8 cellular contexts compared by ENCODE assay signal in the genomic region with DNA sequence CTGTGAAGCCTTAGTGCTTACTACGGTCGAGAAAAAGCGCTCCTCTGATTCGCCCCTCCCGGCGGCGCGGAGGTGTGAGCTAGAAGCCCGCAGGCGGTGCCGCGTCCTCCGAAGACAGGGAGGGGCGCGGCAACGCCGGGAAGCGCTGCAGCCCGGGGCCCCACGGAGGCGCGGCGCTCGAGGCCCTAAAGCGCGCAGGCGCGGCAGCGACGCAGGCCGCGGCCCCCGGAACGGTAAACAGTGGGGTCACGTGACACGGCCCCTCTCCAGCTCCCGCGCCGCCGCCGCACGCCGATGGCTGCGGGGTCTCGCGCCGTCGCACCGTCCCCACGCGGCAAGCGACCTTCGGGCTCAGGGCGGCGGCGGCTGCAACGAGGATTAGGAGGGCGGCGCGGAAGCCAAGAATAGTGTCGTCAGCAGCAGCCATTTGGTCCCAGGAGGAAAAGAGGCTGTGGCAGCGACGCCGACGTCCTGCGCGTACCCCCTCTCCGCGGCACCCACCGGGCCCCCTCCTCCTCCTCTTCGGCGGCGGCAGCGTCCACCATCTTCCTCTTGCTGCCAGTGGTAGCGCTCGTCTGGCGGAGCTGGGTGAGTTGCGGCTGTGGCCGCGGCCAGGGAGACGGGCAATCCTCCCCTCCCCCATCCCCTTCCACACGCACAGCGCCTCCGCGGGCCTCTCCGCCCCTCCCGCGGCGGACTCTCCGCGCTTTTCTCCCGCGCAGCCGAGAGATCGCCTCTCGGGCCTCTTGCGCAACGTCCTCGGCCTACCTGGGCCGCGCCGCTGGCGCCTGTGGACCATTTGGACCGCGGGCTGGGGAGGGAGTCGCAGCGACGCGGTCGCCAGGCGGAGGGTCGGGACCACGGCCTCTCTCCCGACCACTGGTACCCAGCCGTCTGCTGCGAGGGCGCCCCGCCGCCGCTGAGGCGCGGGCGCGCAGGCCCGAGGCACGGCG. TPM values are rescaled to one million over a fixed set of nuclear protein-coding genes. Genes with fewer than 3 reads are reported as not detected.
DNase-seq lines count a peak whose midpoint lies in the region; ATAC-seq, FAIRE-seq and TF ChIP-seq lines count a peak whose summit lies in the region.

A gene with protein sequence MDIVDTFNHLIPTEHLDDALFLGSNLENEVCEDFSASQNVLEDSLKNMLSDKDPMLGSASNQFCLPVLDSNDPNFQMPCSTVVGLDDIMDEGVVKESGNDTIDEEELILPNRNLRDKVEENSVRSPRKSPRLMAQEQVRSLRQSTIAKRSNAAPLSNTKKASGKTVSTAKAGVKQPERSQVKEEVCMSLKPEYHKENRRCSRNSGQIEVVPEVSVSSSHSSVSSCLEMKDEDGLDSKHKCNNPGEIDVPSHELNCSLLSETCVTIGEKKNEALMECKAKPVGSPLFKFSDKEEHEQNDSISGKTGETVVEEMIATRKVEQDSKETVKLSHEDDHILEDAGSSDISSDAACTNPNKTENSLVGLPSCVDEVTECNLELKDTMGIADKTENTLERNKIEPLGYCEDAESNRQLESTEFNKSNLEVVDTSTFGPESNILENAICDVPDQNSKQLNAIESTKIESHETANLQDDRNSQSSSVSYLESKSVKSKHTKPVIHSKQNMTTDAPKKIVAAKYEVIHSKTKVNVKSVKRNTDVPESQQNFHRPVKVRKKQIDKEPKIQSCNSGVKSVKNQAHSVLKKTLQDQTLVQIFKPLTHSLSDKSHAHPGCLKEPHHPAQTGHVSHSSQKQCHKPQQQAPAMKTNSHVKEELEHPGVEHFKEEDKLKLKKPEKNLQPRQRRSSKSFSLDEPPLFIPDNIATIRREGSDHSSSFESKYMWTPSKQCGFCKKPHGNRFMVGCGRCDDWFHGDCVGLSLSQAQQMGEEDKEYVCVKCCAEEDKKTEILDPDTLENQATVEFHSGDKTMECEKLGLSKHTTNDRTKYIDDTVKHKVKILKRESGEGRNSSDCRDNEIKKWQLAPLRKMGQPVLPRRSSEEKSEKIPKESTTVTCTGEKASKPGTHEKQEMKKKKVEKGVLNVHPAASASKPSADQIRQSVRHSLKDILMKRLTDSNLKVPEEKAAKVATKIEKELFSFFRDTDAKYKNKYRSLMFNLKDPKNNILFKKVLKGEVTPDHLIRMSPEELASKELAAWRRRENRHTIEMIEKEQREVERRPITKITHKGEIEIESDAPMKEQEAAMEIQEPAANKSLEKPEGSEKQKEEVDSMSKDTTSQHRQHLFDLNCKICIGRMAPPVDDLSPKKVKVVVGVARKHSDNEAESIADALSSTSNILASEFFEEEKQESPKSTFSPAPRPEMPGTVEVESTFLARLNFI (N-terminal part only) (plus strand): TSS at position 240 of the 953 bp plus-strand sequence. CDS start 10,750 bp downstream, outside the sequence.

- peak; percentile 27 for FAIRE-seq in H54 (lab: Jason Lieb, UNC)

- peak; percentile 93 for DNase-seq in ELR (ENCODE audit: low read depth)
- DNase-seq in H54 (ENCODE audit: insufficient read length, low spot score), result peak; percentile 73
- DNase-seq in RWPE2 (ENCODE audit: low spot score), result peak; percentile 88
- DNase-seq in activated T-helper 2 cell treated with anti-CD3 and anti-CD28 coated beads, Interferon-gamma antibody, Interleukin-2, Interleukin-4, amounts not matched to agents 10 μg/mL and 5 μg/mL and 100 μg/mL, durations not matched to agents 14 hours and 24 hours and 36 hours (ENCODE audit: low spot score), result peak; percentile 88
- DNase-seq in fibroblast of mammary gland (ENCODE audit: low read depth), result peak; percentile 83
- DNase-seq in natural killer cell, result peak; percentile 85
- peak; percentile 89 for DNase-seq in stimulated activated naive CD4-positive, alpha-beta T cell treated with Interleukin-2 at 50 U/mL for 16 hours (lab: John Stamatoyannopoulos, UW)

- TF ChIP-seq CTCF in Loucy (conservative IDR thresholded peaks at IDR 0.05; ENCODE audit: low read length) (no peak), RWPE2 (IDR thresholded peaks at IDR 0.05; ENCODE audit: poor library complexity, severe bottlenecking) (peak; percentile 27), fibroblast of mammary gland (conservative IDR thresholded peaks at IDR 0.05; ENCODE audit: control insufficient read depth, insufficient read depth, low read depth, low read length) (no peak), natural killer cell (IDR thresholded peaks at IDR 0.05) (no peak)

- H3K4me2 ChIP-seq in Loucy (ENCODE audit: low read depth, low read length, poor library complexity, severe bottlenecking), result peak within 1 kb of the TSS; percentile 96

- H3K4me3 Mint-ChIP-seq in activated T-helper 2 cell treated with anti-CD3 and anti-CD28 coated beads, Interferon-gamma antibody, Interleukin-2, Interleukin-4, amounts not matched to agents 10 μg/mL and 5 μg/mL and 100 μg/mL, durations not matched to agents 14 hours and 24 hours and 36 hours (ENCODE audit: low read depth), result peak within 1 kb of the TSS; percentile 100
- peak within 1 kb of the TSS; percentile 99 for H3K4me3 Mint-ChIP-seq in natural killer cell

- H3K4me3 ChIP-seq in Loucy (ENCODE audit: low read length, poor library complexity, severe bottlenecking), result peak within 1 kb of the TSS; percentile 90
- peak within 1 kb of the TSS; percentile 83 for H3K4me3 ChIP-seq in RWPE2 (ENCODE audit: severe bottlenecking)
- H3K4me3 ChIP-seq in fibroblast of mammary gland (ENCODE audit: control insufficient read depth, low read depth, low read length), result peak within 1 kb of the TSS; percentile 87

- ATAC-seq in RWPE2 (ENCODE audit: low read depth) (peak; percentile 83), natural killer cell (peak; percentile 86 to 94 (median 86))

- H3K27me3 Mint-ChIP-seq in activated T-helper 2 cell treated with anti-CD3 and anti-CD28 coated beads, Interferon-gamma antibody, Interleukin-2, Interleukin-4, amounts not matched to agents 10 μg/mL and 5 μg/mL and 100 μg/mL, durations not matched to agents 14 hours and 24 hours and 36 hours (ENCODE audit: low read depth), result peaks cover under 1% of the 10 kb centered on the region
- peaks cover 4 to 8% of the 10 kb centered on the region in 2 donors for H3K27me3 Mint-ChIP-seq in natural killer cell (ENCODE audit: low read depth in 2 of 2)

- H4K20me1 ChIP-seq in Loucy (ENCODE audit: insufficient read depth, low read length, poor library complexity, severe bottlenecking), result peaks cover 46% of the 10 kb centered on the region

- H3K9me3 ChIP-seq in Loucy (ENCODE audit: insufficient read depth, low read depth, low read length) (no peaks in the 10 kb centered on the region), RWPE2 (ENCODE audit: severe bottlenecking) (no peaks in the 10 kb centered on the region)

- intact Hi-C loops in activated T-helper 2 cell treated with anti-CD3 and anti-CD28 coated beads, Interferon-gamma antibody, Interleukin-2, Interleukin-4, amounts not matched to agents 10 μg/mL and 5 μg/mL and 100 μg/mL, durations not matched to agents 14 hours and 24 hours and 36 hours (cut with micrococcal nuclease), result loop anchor here (1.0 to 5.0 kb wide), 4 partner anchors 38 to 109 kb away; a partner anchor contains a TSS
- intact Hi-C loops in natural killer cell (cut with micrococcal nuclease), result loop anchor here (1.0 to 5.0 kb wide), 2 partner anchors 46 to 64 kb away; a partner anchor contains a TSS

- peaks cover 40% of the 10 kb centered on the region for H3K4me1 Mint-ChIP-seq in activated T-helper 2 cell treated with anti-CD3 and anti-CD28 coated beads, Interferon-gamma antibody, Interleukin-2, Interleukin-4, amounts not matched to agents 10 μg/mL and 5 μg/mL and 100 μg/mL, durations not matched to agents 14 hours and 24 hours and 36 hours (ENCODE audit: low read depth)
- H3K4me1 Mint-ChIP-seq in natural killer cell, result peaks cover 48 to 55% of the 10 kb centered on the region in 2 donors

- peaks cover 9% of the 10 kb centered on the region for H3K36me3 Mint-ChIP-seq in activated T-helper 2 cell treated with anti-CD3 and anti-CD28 coated beads, Interferon-gamma antibody, Interleukin-2, Interleukin-4, amounts not matched to agents 10 μg/mL and 5 μg/mL and 100 μg/mL, durations not matched to agents 14 hours and 24 hours and 36 hours (ENCODE audit: low read depth)
- no peaks in the 10 kb centered on the region for H3K36me3 Mint-ChIP-seq in natural killer cell

- H2AFZ ChIP-seq in Loucy (ENCODE audit: low read length), result peak within 1 kb of the TSS; percentile 100

- H3K36me3 ChIP-seq in Loucy (ENCODE audit: insufficient read depth, low read length) (no peaks in the 10 kb centered on the region), RWPE2 (ENCODE audit: low read depth) (no peaks in the 10 kb centered on the region; the same call in 1 of the 2 replicates)

- H3K9me2 ChIP-seq in Loucy (replicated peaks; ENCODE audit: low read depth, low read length), result no peaks in the 10 kb centered on the region

- peak within 1 kb of the TSS; percentile 72 for H3K27ac ChIP-seq in RWPE2 (ENCODE audit: poor library complexity, severe bottlenecking)

- H3K9me3 Mint-ChIP-seq in activated T-helper 2 cell treated with anti-CD3 and anti-CD28 coated beads, Interferon-gamma antibody, Interleukin-2, Interleukin-4, amounts not matched to agents 10 μg/mL and 5 μg/mL and 100 μg/mL, durations not matched to agents 14 hours and 24 hours and 36 hours, result no peaks in the 10 kb centered on the region
- no peaks in the 10 kb centered on the region for H3K9me3 Mint-ChIP-seq in natural killer cell

- peak within 1 kb of the TSS; percentile 94 for H3K9ac ChIP-seq in Loucy (ENCODE audit: low read depth, low read length, poor library complexity, severe bottlenecking)

- no peaks in the 10 kb centered on the region for H3F3A ChIP-seq in Loucy (ENCODE audit: low read depth)

- H3K27me3 ChIP-seq in Loucy (ENCODE audit: insufficient read depth, low read length, poor library complexity, severe bottlenecking), result peaks cover 6% of the 10 kb centered on the region
- no peaks in the 10 kb centered on the region for H3K27me3 ChIP-seq in RWPE2 (ENCODE audit: insufficient read depth, poor library complexity, severe bottlenecking)

- peak within 1 kb of the TSS; percentile 99 for H3K27ac Mint-ChIP-seq in activated T-helper 2 cell treated with anti-CD3 and anti-CD28 coated beads, Interferon-gamma antibody, Interleukin-2, Interleukin-4, amounts not matched to agents 10 μg/mL and 5 μg/mL and 100 μg/mL, durations not matched to agents 14 hours and 24 hours and 36 hours
- peak within 1 kb of the TSS; percentile 96 to 98 for H3K27ac Mint-ChIP-seq in natural killer cell

- peaks cover 36% of the 10 kb centered on the region for H3K4me1 ChIP-seq in Loucy (ENCODE audit: insufficient read depth, low read length, poor library complexity, severe bottlenecking)
- peaks cover 35% of the 10 kb centered on the region for H3K4me1 ChIP-seq in RWPE2 (ENCODE audit: insufficient read depth, poor library complexity, severe bottlenecking)

- H3K79me2 ChIP-seq in Loucy (ENCODE audit: insufficient read depth, low read length), result peaks cover 50% of the 10 kb centered on the region

- peak; percentile 47; the same call in 1 of the 2 replicates for TF ChIP-seq POLR2A in H54 (IDR thresholded peaks at IDR 0.05; ENCODE audit: low read depth, low read length)

RNA-seq across cellular contexts. Expression of the gene that starts here (rescaled TPM):
- 44.6 and 44.7 TPM in 2 replicates for total RNA-seq in activated T-helper 2 cell treated with anti-CD3 and anti-CD28 coated beads, Interferon-gamma antibody, Interleukin-2, Interleukin-4, amounts not matched to agents 10 μg/mL and 5 μg/mL and 100 μg/mL, durations not matched to agents 14 hours and 24 hours and 36 hours
- total RNA-seq in natural killer cell, result 10 to 100 TPM; 80.2 to 84.4 (median 84.0) TPM

Comparison
In these comparisons a context has a peak if more than half of its experiments do, and no peak if none do; other contexts are left out.
1. Peak in every context shown above with its lines: DNase-seq, ATAC-seq, H3K4me3 ChIP-seq and H3K27ac ChIP-seq.